ENCODE assay signal across 13 cellular contexts in the genomic region with DNA sequence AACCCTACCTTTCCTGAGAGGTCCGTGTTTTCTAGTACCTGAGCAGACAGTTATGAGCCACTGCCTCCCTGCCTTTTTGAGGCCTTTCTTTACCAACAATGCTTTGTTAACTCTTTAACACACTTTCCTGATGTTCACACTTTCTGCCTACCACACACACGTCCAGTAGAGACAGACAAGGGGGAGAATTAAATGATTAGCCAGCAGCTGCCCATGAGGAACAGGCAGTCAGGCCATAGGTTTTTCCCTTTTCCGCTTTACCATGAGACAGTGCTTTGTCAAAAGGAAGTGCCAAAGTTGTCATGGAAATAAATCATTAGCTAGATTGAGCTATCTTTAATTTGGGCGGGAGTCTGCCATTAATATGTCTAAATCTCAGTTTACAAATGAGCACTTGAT.
DNase-seq lines count a peak whose midpoint lies in the region; FAIRE-seq and TF ChIP-seq lines count a peak whose summit lies in the region.
"Had no signal": no experiment of that assay in that cellular context is flagged by ENCODE, and none has a peak within 500 bp of the region (broad histone marks: within the 10 kb centered on the region; RNA-seq: fewer than 3 reads in every experiment).

No MANE protein-coding gene starts in this region.

- POLR2A ChIA-PET in activated CD4-positive, alpha-beta memory T cell treated with anti-CD3 and anti-CD28 coated beads for 36 hours (lab: Charles Lee) = interaction anchor here (0.6 to 1.6 kb wide), 2 partner anchors 36 to 100 kb away, joined by 3 read pairs; no protein-coding TSS in a partner anchor

- peak overlapping the region; percentile 95 for H3K27ac ChIP-seq in osteoblast (ENCODE audit: low read depth, low read length)
- H3K27ac ChIP-seq: vagina had no signal

- H4K20me1 ChIP-seq in osteoblast (ENCODE audit: insufficient read depth, low read length) = no peaks in the 10 kb centered on the region

- H3K4me1 ChIP-seq in endocrine pancreas (ENCODE audit: control insufficient read depth, insufficient read depth, low read length) (peaks cover 10% of the 10 kb centered on the region), osteoblast (ENCODE audit: insufficient read depth, low read length) (peaks cover 54% of the 10 kb centered on the region)

- DNase-seq in T-helper 2 cell treated with Interferon-gamma antibody and Interleukin-4, amounts not matched to agents 5 μg/mL and 100 μg/mL, for 36 hours (ENCODE audit: low spot score) = no peak
- DNase-seq in T-helper 2 cell = no peak
- no peak for DNase-seq in activated CD4-positive, alpha-beta memory T cell treated with anti-CD3 and anti-CD28 coated beads for 36 hours
- no peak for DNase-seq in osteoblast (ENCODE audit: insufficient read length, low spot score, missing footprints)
- DNase-seq in NCI-H1436 treated with DMSO at 0.1 percent for 48 hours (lab: John Stamatoyannopoulos, UW) = no peak
- DNase-seq in NAMALWA (ENCODE audit: low spot score) = no peak
- DNase-seq in HTR-8/SVneo (ENCODE audit: insufficient read length, low spot score) = no peak
- DNase-seq: DMS153, Karpas-422, left ventricle myocardium inferior, NCI-H1930 had no signal

- H3K27me3 ChIP-seq in endocrine pancreas (ENCODE audit: control insufficient read depth, insufficient read depth, low read length) = no peaks in the 10 kb centered on the region
- no peaks in the 10 kb centered on the region for H3K27me3 ChIP-seq in osteoblast (ENCODE audit: insufficient read depth, low read length)
- H3K27me3 ChIP-seq: vagina had no signal

- CTCF ChIA-PET in activated CD4-positive, alpha-beta memory T cell treated with anti-CD3 and anti-CD28 coated beads for 36 hours (lab: Charles Lee) = interaction anchor here (1.6 to 7.9 kb wide), 3 partner anchors 45 to 102 kb away, joined by 6 to 284 read pairs (median 235); partner anchors contain the start of gene PITPNC1

- H3K36me3 Mint-ChIP-seq in T-helper 2 cell treated with Interferon-gamma antibody and Interleukin-4, amounts not matched to agents 5 μg/mL and 100 μg/mL, for 36 hours (ENCODE audit: low read depth) = no peaks in the 10 kb centered on the region
- H3K36me3 Mint-ChIP-seq in activated CD4-positive, alpha-beta memory T cell treated with anti-CD3 and anti-CD28 coated beads for 36 hours = no peaks in the 10 kb centered on the region

- H3K4me3 Mint-ChIP-seq in T-helper 2 cell treated with Interferon-gamma antibody and Interleukin-4, amounts not matched to agents 5 μg/mL and 100 μg/mL, for 36 hours = peak overlapping the region; percentile 23
- H3K4me3 Mint-ChIP-seq in activated CD4-positive, alpha-beta memory T cell treated with anti-CD3 and anti-CD28 coated beads for 36 hours = peak overlapping the region; percentile 4

- peak overlapping the region; percentile 72 for H3K27ac Mint-ChIP-seq in T-helper 2 cell treated with Interferon-gamma antibody and Interleukin-4, amounts not matched to agents 5 μg/mL and 100 μg/mL, for 36 hours
- H3K27ac Mint-ChIP-seq in activated CD4-positive, alpha-beta memory T cell treated with anti-CD3 and anti-CD28 coated beads for 36 hours = peak overlapping the region; percentile 73

- intact Hi-C loops in activated CD4-positive, alpha-beta memory T cell treated with anti-CD3 and anti-CD28 coated beads for 36 hours (cut with micrococcal nuclease) = loop anchor here (5.0 kb wide), 1 partner anchor 208 kb away; no protein-coding TSS in a partner anchor

- FAIRE-seq in HTR-8/SVneo (lab: Jason Lieb, UNC) = no peak

- no peaks in the 10 kb centered on the region for H3K9me3 Mint-ChIP-seq in T-helper 2 cell treated with Interferon-gamma antibody and Interleukin-4, amounts not matched to agents 5 μg/mL and 100 μg/mL, for 36 hours
- H3K9me3 Mint-ChIP-seq in activated CD4-positive, alpha-beta memory T cell treated with anti-CD3 and anti-CD28 coated beads for 36 hours = no peaks in the 10 kb centered on the region

- H3K9ac ChIP-seq in endocrine pancreas (ENCODE audit: control insufficient read depth, insufficient read depth, low read length) = no peak overlapping the region

- peaks cover 42% of the 10 kb centered on the region for H3K4me1 Mint-ChIP-seq in T-helper 2 cell treated with Interferon-gamma antibody and Interleukin-4, amounts not matched to agents 5 μg/mL and 100 μg/mL, for 36 hours (ENCODE audit: low read depth)
- peaks cover 70% of the 10 kb centered on the region for H3K4me1 Mint-ChIP-seq in activated CD4-positive, alpha-beta memory T cell treated with anti-CD3 and anti-CD28 coated beads for 36 hours (ENCODE audit: low read depth)

- peak overlapping the region; percentile 64 for H2AFZ ChIP-seq in osteoblast (ENCODE audit: low read length)

- H3K4me2 ChIP-seq in osteoblast (ENCODE audit: insufficient read depth, low read length) = peak overlapping the region; percentile 89

- H3K9me3 ChIP-seq in endocrine pancreas (ENCODE audit: control insufficient read depth, low read length) = no peaks in the 10 kb centered on the region
- no peaks in the 10 kb centered on the region for H3K9me3 ChIP-seq in osteoblast (ENCODE audit: low read depth, low read length)
- H3K9me3 ChIP-seq: left ventricle myocardium inferior, vagina had no signal

- H3K27me3 Mint-ChIP-seq in T-helper 2 cell treated with Interferon-gamma antibody and Interleukin-4, amounts not matched to agents 5 μg/mL and 100 μg/mL, for 36 hours (ENCODE audit: low read depth) = no peaks in the 10 kb centered on the region
- no peaks in the 10 kb centered on the region for H3K27me3 Mint-ChIP-seq in activated CD4-positive, alpha-beta memory T cell treated with anti-CD3 and anti-CD28 coated beads for 36 hours

- H3K79me2 ChIP-seq in osteoblast (ENCODE audit: insufficient read depth, low read length) = peaks cover 30% of the 10 kb centered on the region

- H3K4me3 ChIP-seq in endocrine pancreas (ENCODE audit: control insufficient read depth, insufficient read depth, low read length) (peak overlapping the region; percentile 4), osteoblast (ENCODE audit: insufficient read depth, low read length) (no peak overlapping the region)
- H3K4me3 ChIP-seq: left ventricle myocardium inferior, vagina had no signal

- H3K36me3 ChIP-seq in endocrine pancreas (ENCODE audit: control insufficient read depth, insufficient read depth, low read length) (no peaks in the 10 kb centered on the region), osteoblast (ENCODE audit: insufficient read depth, low read length) (no peaks in the 10 kb centered on the region)
- H3K36me3 ChIP-seq: left ventricle myocardium inferior, vagina had no signal

- no peak for TF ChIP-seq CTCF in osteoblast (IDR thresholded peaks at IDR 0.05; ENCODE audit: extremely low read depth, low read depth, low read length)
